Comparison of ENCODE assay signal across 1 cellular context in the genomic region with DNA sequence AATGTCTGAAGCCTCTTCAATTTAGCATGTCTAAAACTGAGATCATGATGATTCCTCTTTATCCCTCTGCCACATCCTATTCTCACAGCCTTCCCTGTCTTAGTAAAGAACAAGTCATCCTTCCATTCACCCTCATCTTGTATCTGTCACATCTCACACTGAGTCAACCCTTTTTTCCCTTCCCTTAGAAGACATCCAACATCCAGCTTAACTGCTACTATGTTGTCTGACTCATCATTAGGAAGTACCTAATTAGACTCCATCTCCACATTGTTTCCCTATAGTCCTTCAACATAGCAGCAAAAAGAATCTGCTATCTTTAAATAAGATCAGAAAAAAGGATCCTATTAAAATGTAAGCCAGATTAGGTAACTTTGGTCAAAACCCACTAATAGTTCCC.
TF ChIP-seq lines count a peak whose summit lies in the region.

No MANE protein-coding gene starts in this region.

TF ChIP-seq in GM23338, 12 proteins besides CTCF, POLR2A, EP300 and RAD21 (continued from another document):
- TF ChIP-seq, protein P1, sequence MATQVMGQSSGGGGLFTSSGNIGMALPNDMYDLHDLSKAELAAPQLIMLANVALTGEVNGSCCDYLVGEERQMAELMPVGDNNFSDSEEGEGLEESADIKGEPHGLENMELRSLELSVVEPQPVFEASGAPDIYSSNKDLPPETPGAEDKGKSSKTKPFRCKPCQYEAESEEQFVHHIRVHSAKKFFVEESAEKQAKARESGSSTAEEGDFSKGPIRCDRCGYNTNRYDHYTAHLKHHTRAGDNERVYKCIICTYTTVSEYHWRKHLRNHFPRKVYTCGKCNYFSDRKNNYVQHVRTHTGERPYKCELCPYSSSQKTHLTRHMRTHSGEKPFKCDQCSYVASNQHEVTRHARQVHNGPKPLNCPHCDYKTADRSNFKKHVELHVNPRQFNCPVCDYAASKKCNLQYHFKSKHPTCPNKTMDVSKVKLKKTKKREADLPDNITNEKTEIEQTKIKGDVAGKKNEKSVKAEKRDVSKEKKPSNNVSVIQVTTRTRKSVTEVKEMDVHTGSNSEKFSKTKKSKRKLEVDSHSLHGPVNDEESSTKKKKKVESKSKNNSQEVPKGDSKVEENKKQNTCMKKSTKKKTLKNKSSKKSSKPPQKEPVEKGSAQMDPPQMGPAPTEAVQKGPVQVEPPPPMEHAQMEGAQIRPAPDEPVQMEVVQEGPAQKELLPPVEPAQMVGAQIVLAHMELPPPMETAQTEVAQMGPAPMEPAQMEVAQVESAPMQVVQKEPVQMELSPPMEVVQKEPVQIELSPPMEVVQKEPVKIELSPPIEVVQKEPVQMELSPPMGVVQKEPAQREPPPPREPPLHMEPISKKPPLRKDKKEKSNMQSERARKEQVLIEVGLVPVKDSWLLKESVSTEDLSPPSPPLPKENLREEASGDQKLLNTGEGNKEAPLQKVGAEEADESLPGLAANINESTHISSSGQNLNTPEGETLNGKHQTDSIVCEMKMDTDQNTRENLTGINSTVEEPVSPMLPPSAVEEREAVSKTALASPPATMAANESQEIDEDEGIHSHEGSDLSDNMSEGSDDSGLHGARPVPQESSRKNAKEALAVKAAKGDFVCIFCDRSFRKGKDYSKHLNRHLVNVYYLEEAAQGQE (IDR thresholded peaks at IDR 0.05; ENCODE audit: unreplicated experiment): no peak
- TF ChIP-seq ZNF331 (CRISPR knock-in tag; IDR thresholded peaks at IDR 0.05; ENCODE audit: low read depth) (no peak), STAT1 (IDR thresholded peaks at IDR 0.05; ENCODE audit: unreplicated experiment) (no peak), POLR2AphosphoS5 (IDR thresholded peaks at IDR 0.05; ENCODE audit: low read depth) (no peak), EZH2 (IDR thresholded peaks at IDR 0.05; ENCODE audit: low read depth, unreplicated experiment) (no peak)
- TF ChIP-seq, protein P2, sequence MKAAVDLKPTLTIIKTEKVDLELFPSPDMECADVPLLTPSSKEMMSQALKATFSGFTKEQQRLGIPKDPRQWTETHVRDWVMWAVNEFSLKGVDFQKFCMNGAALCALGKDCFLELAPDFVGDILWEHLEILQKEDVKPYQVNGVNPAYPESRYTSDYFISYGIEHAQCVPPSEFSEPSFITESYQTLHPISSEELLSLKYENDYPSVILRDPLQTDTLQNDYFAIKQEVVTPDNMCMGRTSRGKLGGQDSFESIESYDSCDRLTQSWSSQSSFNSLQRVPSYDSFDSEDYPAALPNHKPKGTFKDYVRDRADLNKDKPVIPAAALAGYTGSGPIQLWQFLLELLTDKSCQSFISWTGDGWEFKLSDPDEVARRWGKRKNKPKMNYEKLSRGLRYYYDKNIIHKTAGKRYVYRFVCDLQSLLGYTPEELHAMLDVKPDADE (IDR thresholded peaks at IDR 0.05): no peak
